Comparison of ENCODE assay signal across 7 cellular contexts in genomic region chr6:18155273-18155863, GRCh38. TPM values are rescaled to one million over a fixed set of nuclear protein-coding genes. Genes with fewer than 3 reads are reported as not detected.
A peak's percentile ranks its signal among the peaks of the same experiment; 100 is the strongest.
DNase-seq lines count a peak whose midpoint lies in the region; ATAC-seq, FAIRE-seq and TF ChIP-seq lines count a peak whose summit lies in the region.

A gene with protein sequence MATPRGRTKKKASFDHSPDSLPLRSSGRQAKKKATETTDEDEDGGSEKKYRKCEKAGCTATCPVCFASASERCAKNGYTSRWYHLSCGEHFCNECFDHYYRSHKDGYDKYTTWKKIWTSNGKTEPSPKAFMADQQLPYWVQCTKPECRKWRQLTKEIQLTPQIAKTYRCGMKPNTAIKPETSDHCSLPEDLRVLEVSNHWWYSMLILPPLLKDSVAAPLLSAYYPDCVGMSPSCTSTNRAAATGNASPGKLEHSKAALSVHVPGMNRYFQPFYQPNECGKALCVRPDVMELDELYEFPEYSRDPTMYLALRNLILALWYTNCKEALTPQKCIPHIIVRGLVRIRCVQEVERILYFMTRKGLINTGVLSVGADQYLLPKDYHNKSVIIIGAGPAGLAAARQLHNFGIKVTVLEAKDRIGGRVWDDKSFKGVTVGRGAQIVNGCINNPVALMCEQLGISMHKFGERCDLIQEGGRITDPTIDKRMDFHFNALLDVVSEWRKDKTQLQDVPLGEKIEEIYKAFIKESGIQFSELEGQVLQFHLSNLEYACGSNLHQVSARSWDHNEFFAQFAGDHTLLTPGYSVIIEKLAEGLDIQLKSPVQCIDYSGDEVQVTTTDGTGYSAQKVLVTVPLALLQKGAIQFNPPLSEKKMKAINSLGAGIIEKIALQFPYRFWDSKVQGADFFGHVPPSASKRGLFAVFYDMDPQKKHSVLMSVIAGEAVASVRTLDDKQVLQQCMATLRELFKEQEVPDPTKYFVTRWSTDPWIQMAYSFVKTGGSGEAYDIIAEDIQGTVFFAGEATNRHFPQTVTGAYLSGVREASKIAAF (plus strand): TSS chr6:18155422. CDS start chr6:18159896, 4,474 bp downstream.

- SMC1A ChIA-PET in GM12878 (lab: Charles Lee; ENCODE audit: uncharacterized antibody, unreplicated experiment): interaction anchor here (1.1 to 1.9 kb wide), 4 partner anchors 10 to 105 kb away, joined by 3 to 7 read pairs (median 6); no protein-coding TSS in a partner anchor

- in situ Hi-C loops in GM12878 (cut with MboI): no loop called here

- peak within 1 kb of the TSS; percentile 85 for H3K4me3 ChIP-seq in GM12878

- H3K9me3 ChIP-seq in T-helper 17 cell (ENCODE audit: control insufficient read depth, low read length, poor library complexity, severe bottlenecking) (no peaks in the 10 kb centered on the region), GM12878 (replicated peaks; ENCODE audit: control insufficient read depth, insufficient read depth, low read length) (no peaks in the 10 kb centered on the region)

- peaks cover 6% of the 10 kb centered on the region for H3K36me3 Mint-ChIP-seq in T-helper 17 cell (ENCODE audit: low read depth)

- peak within 1 kb of the TSS; percentile 94 for H2AFZ ChIP-seq in GM12878 (ENCODE audit: control insufficient read depth, low read depth, low read length)

- no peak for TF ChIP-seq CTCF in GM12878 (IDR thresholded peaks at IDR 0.05 in 2 of 3, conservative IDR thresholded peaks at IDR 0.05 in 1 of 3; ENCODE audit: control insufficient read depth in 2 of 3, extremely low read depth in 1 of 3, insufficient read depth in 1 of 3, low read depth in 3 of 3, low read length in 3 of 3)

- TF ChIP-seq EP300 in GM12878 (IDR thresholded peaks at IDR 0.05; ENCODE audit: borderline replicate concordance in 1 of 2, control insufficient read depth in 1 of 2, low read depth in 2 of 2, low read length in 2 of 2): no peak

- peaks cover 9% of the 10 kb centered on the region for H3K4me1 ChIP-seq in GM12878 (ENCODE audit: control insufficient read depth, insufficient read depth, low read length)

- FAIRE-seq in GM12878 (lab: Jason Lieb, UNC): peak; percentile 88

- H4K20me1 ChIP-seq in GM12878 (ENCODE audit: control insufficient read depth, insufficient read depth): no peaks in the 10 kb centered on the region

- DNase-seq in NCI-H1436 (lab: John Stamatoyannopoulos, UW) (peak; percentile 97), T-helper 17 cell (peak in 2 of 3 donors; percentile 97 to 99), GM12878 (ENCODE audit: low read depth, low spot score) (peak; percentile 86), iPS DF 19.7 (ENCODE audit: low read depth, low spot score) (peak; percentile 75), sciatic nerve (ENCODE audit: low spot score) (no peak)

- CTCF ChIA-PET in GM12878 (lab: Yijun Ruan, JAX): interaction anchor here (1.1 to 1.2 kb wide), 2 partner anchors 58 to 109 kb away, joined by 3 read pairs; partner anchors contain the start of gene DEK

- peak within 1 kb of the TSS; percentile 81 for H3K9ac ChIP-seq in GM12878 (ENCODE audit: control insufficient read depth, insufficient read depth, low read length)

- peak within 1 kb of the TSS; percentile 98 for H3K4me2 ChIP-seq in GM12878 (ENCODE audit: control insufficient read depth, insufficient read depth)

- H3K4me3 Mint-ChIP-seq in T-helper 17 cell: peak within 1 kb of the TSS; percentile 96

- WGBS in GM12878 (ENCODE audit: insufficient coverage, insufficient replicate concordance, low lambda C conversion rate, missing lambda C conversion rate): 1% methylated on average over 40 of the region's 67 CpGs

- intact Hi-C loops in GM12878 (cut with micrococcal nuclease; ENCODE audit: unreplicated experiment): loop anchor here (2.0 to 10.0 kb wide), 3 partner anchors 55 to 451 kb away; partner anchors contain the start of gene NUP153
- intact Hi-C loops in sciatic nerve (cut with DNase I): no loop called here

- RAD21 ChIA-PET in GM12878 (lab: Charles Lee; ENCODE audit: unreplicated experiment): interaction anchor here (0.6 to 1.6 kb wide), 7 partner anchors 11 to 452 kb away, joined by 3 to 5 read pairs (median 3); partner anchors contain the start of gene DEK

- ATAC-seq in GM18502 (IDR thresholded peaks at IDR 0.05; ENCODE audit: poor library complexity, unreplicated experiment): peak; percentile 87
- ATAC-seq in HG02840 (IDR thresholded peaks at IDR 0.05; ENCODE audit: low FRiP score, unreplicated experiment): peak; percentile 90
- ATAC-seq in T-helper 17 cell: peak; percentile 94
- peak; percentile 90 for ATAC-seq in GM12878
- ATAC-seq in sciatic nerve: peak; percentile 99

- H3K27me3 Mint-ChIP-seq in T-helper 17 cell: no peaks in the 10 kb centered on the region

- peak within 1 kb of the TSS; percentile 91 for H3K27ac Mint-ChIP-seq in T-helper 17 cell

- H3K79me2 ChIP-seq in GM12878 (ENCODE audit: control insufficient read depth, insufficient read depth, low read length): peaks cover 6% of the 10 kb centered on the region

- peaks cover 20% of the 10 kb centered on the region for H3K4me1 Mint-ChIP-seq in T-helper 17 cell

- POLR2A ChIA-PET in GM12878 (lab: Charles Lee): interaction anchor here (0.6 to 1.3 kb wide), 5 partner anchors 61 to 109 kb away, joined by 3 to 4 read pairs (median 4); no protein-coding TSS in a partner anchor

- no peaks in the 10 kb centered on the region for H3K27me3 ChIP-seq in GM12878 (replicated peaks in 1 of 2; ENCODE audit: control insufficient read depth in 2 of 2, insufficient read depth in 2 of 2, low read length in 1 of 2)

- BruUV-seq in GM12878 (replicated peaks; lab: Mats Ljungman, UMichigan): TSS peak; percentile 63

- no peaks in the 10 kb centered on the region for H3K36me3 ChIP-seq in GM12878 (ENCODE audit: control insufficient read depth in 2 of 2, insufficient read depth in 2 of 2, low read length in 1 of 2)

- peak within 1 kb of the TSS; percentile 81 for H3K27ac ChIP-seq in GM12878 (ENCODE audit: control insufficient read depth, insufficient read depth)

- TF ChIP-seq RAD21 in GM12878 (IDR thresholded peaks at IDR 0.05; ENCODE audit: insufficient read depth, low read depth, low read length): no peak

- TF ChIP-seq POLR2A in GM12878 (IDR thresholded peaks at IDR 0.05; ENCODE audit: low read depth, low read length): peak; percentile 79

TF ChIP-seq in GM12878, 131 proteins besides CTCF, POLR2A, EP300 and RAD21 (continues in another document):
- peak; percentile 93 for TF ChIP-seq BACH1 (IDR thresholded peaks at IDR 0.05; ENCODE audit: borderline replicate concordance)
- TF ChIP-seq PAX8 (IDR thresholded peaks at IDR 0.05): no peak
- peak in 1 of 2 experiments; percentile 74; a peak in 2 of 4 replicates for TF ChIP-seq SRF (IDR thresholded peaks at IDR 0.05; ENCODE audit: low read depth in 2 of 2, low read length in 2 of 2)
- peak; percentile 59 for TF ChIP-seq CREM (IDR thresholded peaks at IDR 0.05; ENCODE audit: low read depth)
- no peak for TF ChIP-seq NBN (IDR thresholded peaks at IDR 0.05)
- no peak for TF ChIP-seq YBX1 (IDR thresholded peaks at IDR 0.05)
- TF ChIP-seq CREB1 (IDR thresholded peaks at IDR 0.05; ENCODE audit: low read depth): 0 out of 2 replicates have a peak, but pooled peaks have one; percentile 6
- peak; percentile 64 for TF ChIP-seq SPI1 (IDR thresholded peaks at IDR 0.05; ENCODE audit: borderline replicate concordance, insufficient read depth, low read depth, low read length)
- peak; percentile 63 for TF ChIP-seq DPF2 (IDR thresholded peaks at IDR 0.05)
- TF ChIP-seq BMI1 (IDR thresholded peaks at IDR 0.05; ENCODE audit: borderline replicate concordance): no peak
- TF ChIP-seq KLF5 (IDR thresholded peaks at IDR 0.05; ENCODE audit: partially characterized antibody): peak; percentile 72
- TF ChIP-seq GATAD2B (conservative IDR thresholded peaks at IDR 0.05; ENCODE audit: low read depth): peak; percentile 81
- peak; percentile 34; the same call in 1 of the 2 replicates for TF ChIP-seq ZNF207 (IDR thresholded peaks at IDR 0.05; ENCODE audit: borderline replicate concordance)
- no peak for TF ChIP-seq TAF1 (IDR thresholded peaks at IDR 0.05; ENCODE audit: borderline replicate concordance, low read depth, low read length)
- TF ChIP-seq RB1 (IDR thresholded peaks at IDR 0.05; ENCODE audit: borderline replicate concordance): peak; percentile 51; the same call in 1 of the 2 replicates

RNA-seq across cellular contexts. Expression of the gene that starts here (rescaled TPM):
- total RNA-seq in T-helper 17 cell (1 to 10 TPM; 8.4 to 8.7 TPM), GM12878 (2014; rRNA removed) (9.5 and 11.0 TPM in 2 replicates), GM12878 (2014; rRNA removed; fragmentation: Illumina TruSeq; extraction: Trizol) (12.3 and 12.9 TPM in 2 replicates), GM12878 (2021) (16.2 and 20.0 TPM in 2 replicates), sciatic nerve (15.8 TPM)
- total RNA-seq in GM12878 (2013; cell fraction: nucleolus; rRNA removed): 19.3 and 19.8 TPM in 2 replicates
- polyA plus RNA-seq in GM12878 (2011; ENCODE audit: low read depth): 5.4 TPM
- polyA plus RNA-seq in GM12878 (2011; rRNA removed) (22.5 and 25.2 TPM in 2 replicates), GM12878 (2014; fragmentation: Illumina TruSeq; extraction: Trizol) (14.6 and 18.0 TPM in 2 replicates), GM12878 (2014; fragmentation: Nextera tagmentation; extraction: Ambion mirVana) (1 to 10 TPM; 1.7 to 2.9 TPM), GM12878 (2014; rRNA removed) (11.2 and 13.6 TPM in 2 replicates), GM12878 (2016; fragmentation: Nextera tagmentation; extraction: Ambion mirVana) (10 to 100 TPM; 14.3 to 16.3 TPM)
- 14.8 and 17.0 TPM in 2 replicates for polyA plus RNA-seq in GM12878 (2011; cell fraction: cytosol; rRNA removed)
- polyA plus RNA-seq in GM12878 (2011; cell fraction: nucleus; rRNA removed): 10.1 and 10.2 TPM in 2 replicates
- 7.4 and 10.0 TPM in 2 replicates for polyA plus RNA-seq in GM12878 (2012)
- 23.6 and 31.2 TPM in 2 replicates for polyA minus RNA-seq in GM12878 (2011; rRNA and poly(A)+ RNA removed)
- 11.0 and 12.4 TPM in 2 replicates for polyA minus RNA-seq in GM12878 (2011; cell fraction: cytosol; rRNA and poly(A)+ RNA removed)
- polyA minus RNA-seq in GM12878 (2011; cell fraction: nucleus; rRNA and poly(A)+ RNA removed): 5.2 and 6.9 TPM in 2 replicates
